33 cellular contexts compared by ENCODE assay signal in genomic region chr2:29100564-29100963, GRCh38. TPM values are rescaled to one million over a fixed set of nuclear protein-coding genes. Genes with fewer than 3 reads are reported as not detected.
DNase-seq lines count a peak whose midpoint lies in the region; ATAC-seq, FAIRE-seq and TF ChIP-seq lines count a peak whose summit lies in the region.
"Had no signal": no experiment of that assay in that cellular context is flagged by ENCODE, and none has a peak within 500 bp of the region (broad histone marks: within the 10 kb centered on the region; RNA-seq: fewer than 3 reads in every experiment).

No MANE protein-coding gene starts in this region.

- CTCF ChIA-PET in HepG2 (lab: Yijun Ruan, JAX; ENCODE audit: low intra/inter-chr PET ratio, low total read pairs) = no interaction called here
- CTCF ChIA-PET in H1 (lab: Charles Lee; ENCODE audit: partially characterized antibody) = no interaction called here

- no peak overlapping the region for H3K4me3 ChIP-seq in HepG2 (replicated peaks in 1 of 3; ENCODE audit: insufficient read depth in 1 of 3, low read depth in 2 of 3, low read length in 3 of 3)
- no peak overlapping the region for H3K4me3 ChIP-seq in right lobe of liver
- no peak overlapping the region for H3K4me3 ChIP-seq in H1 (ENCODE audit: extremely low read depth in 1 of 4, insufficient read depth in 2 of 4, low read depth in 3 of 4, low read length in 4 of 4)
- H3K4me3 ChIP-seq in hepatocyte = no peak overlapping the region
- H3K4me3 ChIP-seq: BLaER1, GM12878 had no signal

- no peak overlapping the region for H2BK120ac ChIP-seq in H1 (replicated peaks; ENCODE audit: low read depth, low read length)

- H4K8ac ChIP-seq in H1 (ENCODE audit: extremely low read depth, insufficient read depth, low read length) = no peak overlapping the region

- H3K9me3 ChIP-seq in HepG2 (ENCODE audit: low read length) = 0 out of 2 replicates have a peak, but pooled peaks cover 5% of the 10 kb centered on the region
- H3K9me3 ChIP-seq in right lobe of liver = no peaks in the 10 kb centered on the region
- H3K9me3 ChIP-seq in H1 (ENCODE audit: insufficient read depth in 2 of 2, low read depth in 1 of 2, low read length in 1 of 2) = peaks cover 3 to 6% of the 10 kb centered on the region in 2 experiments; a peak in 2 of 4 replicates
- no peaks in the 10 kb centered on the region for H3K9me3 ChIP-seq in hepatocyte (ENCODE audit: low read depth)
- H3K9me3 ChIP-seq: BE2C, BLaER1 had no signal

- peaks cover 12% of the 10 kb centered on the region; the same call in 1 of the 2 replicates for H3K4me1 ChIP-seq in HepG2 (ENCODE audit: insufficient read depth, low read length)
- no peaks in the 10 kb centered on the region for H3K4me1 ChIP-seq in right lobe of liver
- H3K4me1 ChIP-seq in H1 (replicated peaks in 1 of 4; ENCODE audit: control insufficient read depth in 3 of 4, insufficient read depth in 4 of 4, low read length in 3 of 4) = no peaks in the 10 kb centered on the region
- no peaks in the 10 kb centered on the region for H3K4me1 ChIP-seq in hepatocyte (ENCODE audit: insufficient read depth)
- H3K4me1 ChIP-seq: BLaER1 had no signal

- DNase-seq in HepG2 (ENCODE audit: low spot score) (no peak), right lobe of liver (no peak), H1 (ENCODE audit: low read depth in 1 of 2, low spot score in 2 of 2) (no peak), hepatocyte (ENCODE audit: low spot score) (peak; percentile 41), MV-4-11 (lab: John Stamatoyannopoulos, UW) (no peak), NOMO-1 (lab: John Stamatoyannopoulos, UW; ENCODE audit: unreplicated experiment in 2 of 2) (no peak)
- DNase-seq in activated T-cell treated with anti-CD3 and anti-CD28 coated beads, Interleukin-2, amount 50 U/mL, for 48 hours = no peak
- DNase-seq: 8988T; ACHN; BE2C; C1 segment of cervical spinal cord; CD4-positive, alpha-beta memory T cell; CD4-positive, CD25-positive, alpha-beta regulatory T cell; CD8-positive, alpha-beta memory T cell; COR-L47; DMS 273 treated with DMSO at 0.1 percent for 48 hours; DMS153; DMS53; DMS79; DND-41; EL; GDM1 had no signal

- 0% methylated on average over 1 of the region's 1 CpG for WGBS in HepG2 (ENCODE audit: low lambda C conversion rate)
- WGBS in right lobe of liver (ENCODE audit: insufficient coverage, low coverage, low lambda C conversion rate, missing lambda C conversion rate) = 86% methylated on average over 1 of the region's 1 CpG
- WGBS in H1 (ENCODE audit: extremely low coverage in 1 of 2, insufficient coverage in 1 of 2, insufficient read length in 1 of 2, insufficient replicate concordance in 2 of 2, low coverage in 1 of 2, low lambda C conversion rate in 2 of 2, missing lambda C conversion rate in 1 of 2), 2 experiments = 94% methylated on average over 1 of the region's 1 CpG; no CpG with 5 or more reads in 1 of the 2 experiments
- WGBS in hepatocyte (ENCODE audit: low lambda C conversion rate, missing lambda C conversion rate) = 94% methylated on average over 1 of the region's 1 CpG

- H3K18ac ChIP-seq in H1 (ENCODE audit: extremely low read depth, low read length) = no peak overlapping the region

- no peak for TF ChIP-seq POLR2A in HepG2 (IDR thresholded peaks at IDR 0.05; ENCODE audit: insufficient read depth in 1 of 2, low read depth in 2 of 2, low read length in 2 of 2)
- no peak for TF ChIP-seq POLR2A in right lobe of liver (IDR thresholded peaks at IDR 0.05)
- no peak for TF ChIP-seq POLR2A in H1 (IDR thresholded peaks at IDR 0.05; ENCODE audit: control extremely low read depth in 1 of 2, low read depth in 2 of 2, low read length in 2 of 2)

- no peaks in the 10 kb centered on the region for H3K23me2 ChIP-seq in H1 (ENCODE audit: low read depth, low read length)

- ATAC-seq in HepG2 (peak; percentile 48; the same call in 2 of the 3 replicates), right lobe of liver (no peak)
- ATAC-seq: GM12878 had no signal

- H3K79me2 ChIP-seq in HepG2 (ENCODE audit: insufficient read depth, low read length) (no peaks in the 10 kb centered on the region), H1 (ENCODE audit: control insufficient read depth in 1 of 2, insufficient read depth in 2 of 2, low read length in 2 of 2) (no peaks in the 10 kb centered on the region), hepatocyte (no peaks in the 10 kb centered on the region)

- H3K4ac ChIP-seq in H1 (replicated peaks; ENCODE audit: insufficient read length, low read depth, low read length) = no peak overlapping the region

- H3K36me3 ChIP-seq in HepG2 (replicated peaks in 1 of 2; ENCODE audit: control insufficient read depth in 1 of 2, insufficient read depth in 2 of 2, low read length in 2 of 2) = no peaks in the 10 kb centered on the region
- no peaks in the 10 kb centered on the region for H3K36me3 ChIP-seq in right lobe of liver
- no peaks in the 10 kb centered on the region for H3K36me3 ChIP-seq in H1 (ENCODE audit: control insufficient read depth in 2 of 4, insufficient read depth in 4 of 4, low read length in 3 of 4)
- no peaks in the 10 kb centered on the region for H3K36me3 ChIP-seq in hepatocyte (replicated peaks; ENCODE audit: insufficient read depth, low read depth)
- H3K36me3 ChIP-seq: BE2C, BLaER1 had no signal

- H2BK12ac ChIP-seq in H1 (ENCODE audit: low read depth, low read length) = no peak overlapping the region

- H2BK5ac ChIP-seq in H1 (ENCODE audit: low read depth, low read length) = no peak overlapping the region

- intact Hi-C loops in HepG2 (cut with micrococcal nuclease; ENCODE audit: unreplicated experiment) = no loop called here
- intact Hi-C loops in right lobe of liver (cut with DNase I) = no loop called here

- H4K5ac ChIP-seq in H1 (ENCODE audit: insufficient read length, low read depth, low read length) = no peak overlapping the region

- TF ChIP-seq EP300 in HepG2 (IDR thresholded peaks at IDR 0.05; ENCODE audit: low read depth in 2 of 2, low read length in 2 of 2) = no peak
- TF ChIP-seq EP300 in HepG2 (CRISPR knock-in tag; IDR thresholded peaks at IDR 0.05; ENCODE audit: borderline replicate concordance) = no peak
- no peak for TF ChIP-seq EP300 in H1 (IDR thresholded peaks at IDR 0.05; ENCODE audit: borderline replicate concordance in 1 of 2, low read depth in 2 of 2, low read length in 2 of 2)

- no peak overlapping the region for H3K4me2 ChIP-seq in HepG2 (ENCODE audit: low read depth, low read length)
- H3K4me2 ChIP-seq in H1 (ENCODE audit: insufficient read depth in 1 of 2, low read depth in 2 of 2, low read length in 2 of 2) = no peak overlapping the region
- H3K4me2 ChIP-seq in hepatocyte = no peak overlapping the region
- H3K4me2 ChIP-seq: BLaER1 had no signal

- H2AK5ac ChIP-seq in H1 (ENCODE audit: low read depth, low read length) = no peak overlapping the region

- in situ Hi-C loops in HepG2 (cut with HindIII; ENCODE audit: extremely low pct_ligation_motif_present, low pct_unique_long_range_greater_than_20kb) = no loop called here

- H4K20me1 ChIP-seq in HepG2 (ENCODE audit: insufficient read depth, low read length) (no peaks in the 10 kb centered on the region), H1 (replicated peaks in 1 of 2; ENCODE audit: control insufficient read depth in 1 of 2, insufficient read depth in 2 of 2, low read length in 2 of 2) (no peaks in the 10 kb centered on the region), hepatocyte (ENCODE audit: insufficient read depth, poor library complexity, severe bottlenecking) (no peaks in the 10 kb centered on the region)
- H4K20me1 ChIP-seq: BLaER1 had no signal

- POLR2A ChIA-PET in HepG2 (lab: Yijun Ruan, JAX) (no interaction called here), H1 (lab: Charles Lee; ENCODE audit: partially characterized antibody) (no interaction called here)

- no peak overlapping the region for H3K9ac ChIP-seq in HepG2 (ENCODE audit: insufficient read depth, low read depth, low read length)
- H3K9ac ChIP-seq in H1 (replicated peaks in 1 of 4; ENCODE audit: extremely low read depth in 1 of 4, low read depth in 3 of 4, low read length in 3 of 4) = no peak overlapping the region
- H3K9ac ChIP-seq: BLaER1 had no signal

- H3K56ac ChIP-seq in H1 (replicated peaks; ENCODE audit: insufficient read length, low read depth, low read length) = no peak overlapping the region

- peaks cover 1 to 25% of the 10 kb centered on the region in 2 experiments; a peak in 2 of 5 replicates for H3K27me3 ChIP-seq in HepG2 (ENCODE audit: control insufficient read depth in 1 of 2, insufficient read depth in 2 of 2, low read length in 2 of 2)
- no peaks in the 10 kb centered on the region for H3K27me3 ChIP-seq in right lobe of liver
- no peaks in the 10 kb centered on the region for H3K27me3 ChIP-seq in H1 (replicated peaks in 1 of 4; ENCODE audit: control insufficient read depth in 3 of 4, extremely low read depth in 1 of 4, insufficient read depth in 3 of 4, low read length in 3 of 4)
- H3K27me3 ChIP-seq in hepatocyte = no peaks in the 10 kb centered on the region
- H3K27me3 ChIP-seq: BE2C, BLaER1 had no signal

- H3K9me2 ChIP-seq in hepatocyte (replicated peaks; ENCODE audit: insufficient read depth) = no peaks in the 10 kb centered on the region

- H3K79me1 ChIP-seq in H1 (ENCODE audit: low read depth, low read length) = no peaks in the 10 kb centered on the region

- TF ChIP-seq RAD21 in HepG2 (CRISPR knock-in tag; IDR thresholded peaks at IDR 0.05) = no peak
- no peak for TF ChIP-seq RAD21 in H1 (IDR thresholded peaks at IDR 0.05 in 1 of 2, conservative IDR thresholded peaks at IDR 0.05 in 1 of 2; ENCODE audit: low read depth in 2 of 2, low read length in 2 of 2)

- no peak overlapping the region for H3K23ac ChIP-seq in H1 (ENCODE audit: insufficient read length)

- H3K27ac ChIP-seq in HepG2 (ENCODE audit: extremely low read length, insufficient read depth, low read length) (no peak overlapping the region), right lobe of liver (no peak overlapping the region), H1 (ENCODE audit: low read depth, low read length) (no peak overlapping the region), hepatocyte (no peak overlapping the region)
- H3K27ac ChIP-seq: BLaER1 had no signal

- H4K91ac ChIP-seq in H1 (replicated peaks; ENCODE audit: insufficient read length, low read length) = no peak overlapping the region

- no peak overlapping the region for H2BK20ac ChIP-seq in H1 (ENCODE audit: low read length)

- H2AFZ ChIP-seq in HepG2 (ENCODE audit: low read length) (no peak overlapping the region), H1 (ENCODE audit: low read length) (no peak overlapping the region), hepatocyte (no peak overlapping the region)

- H2BK15ac ChIP-seq in H1 (ENCODE audit: low read length) = no peak overlapping the region

- BruUV-seq in HepG2 (replicated peaks; lab: Mats Ljungman, UMichigan) = no TSS peak

- no peak for FAIRE-seq in HepG2 (lab: Jason Lieb, UNC)
- no peak for FAIRE-seq in H1 (lab: Jason Lieb, UNC)
- FAIRE-seq: A204.1, GM12878, GM12892, GM18507, GM19239 had no signal

- TF ChIP-seq CTCF in HepG2 (CRISPR knock-in tag; IDR thresholded peaks at IDR 0.05) (no peak), right lobe of liver (IDR thresholded peaks at IDR 0.05) (no peak), H1 (IDR thresholded peaks at IDR 0.05; ENCODE audit: control extremely low read depth in 1 of 3, insufficient read depth in 1 of 3, low read depth in 1 of 3, low read length in 3 of 3) (no peak), hepatocyte (IDR thresholded peaks at IDR 0.05; ENCODE audit: poor library complexity) (no peak)

- no peak overlapping the region for H3K14ac ChIP-seq in H1 (ENCODE audit: insufficient read length)

RNA-seq across cellular contexts. Expression of gene CLIP4, which starts 14.7 kb away (rescaled TPM):
- total RNA-seq in HepG2 (2016; rRNA removed; fragmentation: Illumina TruSeq; extraction: Trizol) = 0.46 TPM in 2 replicates
- total RNA-seq in HepG2 (2016; cell fraction: cytosol; rRNA removed; fragmentation: Illumina TruSeq; extraction: Trizol; ENCODE audit: low read depth) = 0.10 and 0.35 TPM in 2 replicates
- 0.33 and 0.67 TPM in 2 replicates for total RNA-seq in HepG2 (2016; cell fraction: insoluble cytoplasmic fraction; rRNA removed; fragmentation: Illumina TruSeq; extraction: Trizol)
- 0.24 and 0.28 TPM in 2 replicates for total RNA-seq in HepG2 (2016; cell fraction: membrane; rRNA removed; fragmentation: Illumina TruSeq; extraction: Trizol)
- 0.88 and 1.6 TPM in 2 replicates for total RNA-seq in HepG2 (2016; cell fraction: nucleus; rRNA removed; fragmentation: Illumina TruSeq; extraction: Trizol)
- 0.49 and 0.59 TPM in 2 replicates for polyA plus RNA-seq in HepG2 (2011; rRNA removed)
- polyA plus RNA-seq in HepG2 (2011; cell fraction: cytosol; rRNA removed) = 0.15 and 0.36 TPM in 2 replicates
- polyA plus RNA-seq in HepG2 (2011; cell fraction: nucleus; rRNA removed) = 1.4 and 1.7 TPM in 2 replicates
- 0.09 and 0.51 TPM in 2 replicates for polyA plus RNA-seq in HepG2 (2012)
- polyA plus RNA-seq in HepG2 (2016; cell fraction: cytosol; fragmentation: Illumina TruSeq; extraction: Trizol; ENCODE audit: low read depth) = 0.10 TPM in 1 of 2 replicates, not detected in the other
- polyA plus RNA-seq in HepG2 (2016; cell fraction: insoluble cytoplasmic fraction; fragmentation: Illumina TruSeq; extraction: Trizol; ENCODE audit: low read depth) = 0.11 and 0.16 TPM in 2 replicates
- polyA plus RNA-seq in HepG2 (2016; cell fraction: membrane; fragmentation: Illumina TruSeq; extraction: Trizol; ENCODE audit: low read depth) = 0.27 and 0.33 TPM in 2 replicates
- 0.62 and 1.5 TPM in 2 replicates for polyA plus RNA-seq in HepG2 (2016; cell fraction: nucleus; fragmentation: Illumina TruSeq; extraction: Trizol; ENCODE audit: insufficient read depth, low read depth)
- polyA minus RNA-seq in HepG2 (2011; rRNA and poly(A)+ RNA removed; ENCODE audit: low replicate concordance) = 0.34 and 15.9 TPM in 2 replicates
- 0.59 TPM in 1 of 2 replicates, not detected in the other for polyA minus RNA-seq in HepG2 (2011; cell fraction: cytosol; rRNA and poly(A)+ RNA removed)
- polyA minus RNA-seq in HepG2 (2011; cell fraction: nucleus; rRNA and poly(A)+ RNA removed) = 3.1 and 4.0 TPM in 2 replicates
- total RNA-seq in right lobe of liver = 1 to 10 TPM; 2.7 to 7.3 (median 5.3) TPM
- 0.09 TPM in 1 of 2 replicates, not detected in the other for total RNA-seq in H1 (2021; fragmentation: NEBNext Ultra II Directional; extraction: Animal tissue kit (Norgen Biotek cat#: 25700))
- polyA plus RNA-seq in H1 (2011; rRNA removed) = 0.02 and 0.08 TPM in 2 replicates
- polyA plus RNA-seq in H1 (2011; cell fraction: cytosol; rRNA removed) = 0.05 TPM
- 0.26 TPM for polyA plus RNA-seq in H1 (2011; cell fraction: nucleus; rRNA removed)
- 0.05 to 0.37 TPM (median 0.16 TPM) in 4 replicates for polyA plus RNA-seq in H1 (2012, experiment 1 of 2)
- polyA plus RNA-seq in H1 (2012, experiment 2 of 2) = 0.09 TPM
- 0.08 TPM for polyA plus RNA-seq in H1 (2013, experiment 1 of 2)
- polyA plus RNA-seq in H1 (2013, experiment 2 of 2) = 0.09 TPM
- 0.16 and 0.17 TPM in 2 replicates for polyA minus RNA-seq in H1 (2011; rRNA and poly(A)+ RNA removed)
- not detected for polyA minus RNA-seq in H1 (2011; cell fraction: cytosol; rRNA and poly(A)+ RNA removed)
- 0.70 TPM for polyA minus RNA-seq in H1 (2011; cell fraction: nucleus; rRNA and poly(A)+ RNA removed)
- total RNA-seq in hepatocyte = 31.2 and 35.6 TPM in 2 replicates
- polyA plus RNA-seq in hepatocyte = 15.9 and 17.3 TPM in 2 replicates

RNA-seq across cellular contexts. Expression of gene PCARE, which starts 26.2 kb away (rescaled TPM):
- total RNA-seq in HepG2 (2016; rRNA removed; fragmentation: Illumina TruSeq; extraction: Trizol) = not detected in 2 replicates
- total RNA-seq in HepG2 (2016; cell fraction: cytosol; rRNA removed; fragmentation: Illumina TruSeq; extraction: Trizol; ENCODE audit: low read depth) = not detected in 2 replicates
- total RNA-seq in HepG2 (2016; cell fraction: insoluble cytoplasmic fraction; rRNA removed; fragmentation: Illumina TruSeq; extraction: Trizol) = not detected in 2 replicates
- total RNA-seq in HepG2 (2016; cell fraction: membrane; rRNA removed; fragmentation: Illumina TruSeq; extraction: Trizol) = not detected in 2 replicates
- not detected in 2 replicates for total RNA-seq in HepG2 (2016; cell fraction: nucleus; rRNA removed; fragmentation: Illumina TruSeq; extraction: Trizol)
- polyA plus RNA-seq in HepG2 (2011; rRNA removed) = not detected in 2 replicates
- not detected in 2 replicates for polyA plus RNA-seq in HepG2 (2011; cell fraction: cytosol; rRNA removed)
- not detected in 2 replicates for polyA plus RNA-seq in HepG2 (2011; cell fraction: nucleus; rRNA removed)
- not detected in 2 replicates for polyA plus RNA-seq in HepG2 (2012)
- not detected in 2 replicates for polyA plus RNA-seq in HepG2 (2016; cell fraction: cytosol; fragmentation: Illumina TruSeq; extraction: Trizol; ENCODE audit: low read depth)
- polyA plus RNA-seq in HepG2 (2016; cell fraction: insoluble cytoplasmic fraction; fragmentation: Illumina TruSeq; extraction: Trizol; ENCODE audit: low read depth) = not detected in 2 replicates
- not detected in 2 replicates for polyA plus RNA-seq in HepG2 (2016; cell fraction: membrane; fragmentation: Illumina TruSeq; extraction: Trizol; ENCODE audit: low read depth)
- polyA plus RNA-seq in HepG2 (2016; cell fraction: nucleus; fragmentation: Illumina TruSeq; extraction: Trizol; ENCODE audit: insufficient read depth, low read depth) = not detected in 2 replicates
- 0.02 TPM in 1 of 2 replicates, not detected in the other for polyA minus RNA-seq in HepG2 (2011; rRNA and poly(A)+ RNA removed; ENCODE audit: low replicate concordance)
- polyA minus RNA-seq in HepG2 (2011; cell fraction: cytosol; rRNA and poly(A)+ RNA removed) = not detected in 2 replicates
- polyA minus RNA-seq in HepG2 (2011; cell fraction: nucleus; rRNA and poly(A)+ RNA removed) = not detected in 2 replicates
- total RNA-seq in right lobe of liver = not detected
- not detected in 2 replicates for total RNA-seq in H1 (2021; fragmentation: NEBNext Ultra II Directional; extraction: Animal tissue kit (Norgen Biotek cat#: 25700))
- not detected in 2 replicates for polyA plus RNA-seq in H1 (2011; rRNA removed)
- polyA plus RNA-seq in H1 (2011; cell fraction: cytosol; rRNA removed) = not detected
- not detected for polyA plus RNA-seq in H1 (2011; cell fraction: nucleus; rRNA removed)
- polyA plus RNA-seq in H1 (2012, experiment 1 of 2) = not detected in 4 replicates
- polyA plus RNA-seq in H1 (2012, experiment 2 of 2) = not detected
- not detected for polyA plus RNA-seq in H1 (2013, experiment 1 of 2)
- polyA plus RNA-seq in H1 (2013, experiment 2 of 2) = not detected
- polyA minus RNA-seq in H1 (2011; rRNA and poly(A)+ RNA removed) = not detected in 2 replicates
- polyA minus RNA-seq in H1 (2011; cell fraction: cytosol; rRNA and poly(A)+ RNA removed) = not detected
- not detected for polyA minus RNA-seq in H1 (2011; cell fraction: nucleus; rRNA and poly(A)+ RNA removed)
- 0.04 and 2.2 TPM in 2 replicates for total RNA-seq in hepatocyte
- 0.04 TPM in 1 of 2 replicates, not detected in the other for polyA plus RNA-seq in hepatocyte
- total RNA-seq: A673; CD4-positive, alpha-beta memory T cell; CD4-positive, CD25-positive, alpha-beta regulatory T cell; CD8-positive, alpha-beta memory T cell; Daoy; G401 had no signal
- polyA plus RNA-seq: AG04450; CD14-positive monocyte; CD4-positive, alpha-beta memory T cell; CD4-positive, CD25-positive, alpha-beta regulatory T cell; CD8-positive, alpha-beta memory T cell had no signal
